In the genomic region with DNA sequence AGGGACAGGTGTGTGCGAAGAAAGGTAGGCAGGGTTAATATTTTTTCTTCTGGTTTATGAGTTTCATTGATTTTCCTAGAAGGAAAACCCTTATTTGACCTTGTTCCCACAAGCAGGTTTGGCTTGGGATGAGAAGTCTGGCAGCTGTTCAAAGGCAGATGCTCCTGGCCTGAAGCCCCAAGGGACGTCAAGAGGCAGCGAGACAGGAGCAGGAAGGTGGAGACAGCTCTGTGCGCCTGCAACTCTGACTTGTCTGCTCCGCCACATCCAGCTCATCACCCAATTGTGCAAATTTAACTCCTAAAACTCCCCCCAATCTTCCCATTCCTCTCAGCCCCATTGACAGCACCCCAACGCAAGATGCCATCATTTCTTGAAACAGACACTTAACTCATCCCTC, we compare ENCODE assay signal across 25 cellular contexts.
A peak's percentile ranks its signal among the peaks of the same experiment; 100 is the strongest.
DNase-seq lines count a peak whose midpoint lies in the region; ATAC-seq and TF ChIP-seq lines count a peak whose summit lies in the region.
"Had no signal": no experiment of that assay in that cellular context is flagged by ENCODE, and none has a peak within 500 bp of the region (broad histone marks: within the 10 kb centered on the region; RNA-seq: fewer than 3 reads in every experiment).

No MANE protein-coding gene starts in this region.

- DNase-seq in LNCaP clone FGC (ENCODE audit: low read depth) (peak; percentile 45), NCI-H2171 (lab: John Stamatoyannopoulos, UW) (peak; percentile 86), tibial artery (no peak), midbrain (lab: John Stamatoyannopoulos, UW) (no peak), AG20443 (ENCODE audit: low spot score) (no peak)
- DNase-seq: activated B cell treated with CpG ODN at 0.5 μM for 24 hours; activated CD4-positive, alpha-beta T cell treated with anti-CD3 and anti-CD28 coated beads, Interleukin-2, amount 50 U/mL, for 4 hours; activated naive CD4-positive, alpha-beta T cell treated with anti-CD3 and anti-CD28 coated beads, Interleukin-2, amount 50 U/mL, for 16 hours; anterior cingulate cortex; CD4-positive, alpha-beta T cell; DMS 273 treated with DMSO at 0.1 percent for 48 hours; hippocampal formation; IMR-90; mucosa of descending colon; NCI-H146; NCI-H69; sigmoid colon had no signal

- no peak overlapping the region for H3K9ac ChIP-seq in BLaER1 treated with 17β-estradiol and CSF1 and Interleukin-3, amounts not matched to agents 10 nM and 100 nM
- H3K9ac ChIP-seq: neural progenitor cell had no signal

- H3K4me3 ChIP-seq in BLaER1 treated with 17β-estradiol and CSF1 and Interleukin-3, amounts not matched to agents 10 nM and 100 nM, result no peak overlapping the region
- H3K4me3 ChIP-seq in LNCaP clone FGC (ENCODE audit: low read depth, low read length), result no peak overlapping the region
- no peak overlapping the region for H3K4me3 ChIP-seq in tibial artery
- H3K4me3 ChIP-seq: cardiac muscle cell, coronary artery, mucosa of descending colon, neural progenitor cell, sigmoid colon had no signal

- H4K20me1 ChIP-seq in BLaER1 treated with 17β-estradiol and CSF1 and Interleukin-3, amounts not matched to agents 10 nM and 100 nM, result no peaks in the 10 kb centered on the region

- H3K27me3 ChIP-seq in BLaER1 treated with 17β-estradiol and CSF1 and Interleukin-3, amounts not matched to agents 10 nM and 100 nM, result no peaks in the 10 kb centered on the region
- H3K27me3 ChIP-seq in tibial artery, result peaks cover 0 to 3% of the 10 kb centered on the region in 2 donors
- H3K27me3 ChIP-seq: cardiac muscle cell, neural progenitor cell, sigmoid colon had no signal

- H3K4me1 Mint-ChIP-seq in activated T-helper 17 cell treated with anti-CD3 and anti-CD28 coated beads, Interleukin-2, amount 50 U/mL, for 72 hours, result peaks cover 8% of the 10 kb centered on the region
- H3K4me1 Mint-ChIP-seq: activated B cell treated with CpG ODN at 0.5 μM for 24 hours had no signal

- H3K27me3 Mint-ChIP-seq in activated T-helper 17 cell treated with anti-CD3 and anti-CD28 coated beads, Interleukin-2, amount 50 U/mL, for 72 hours, result peaks cover 16% of the 10 kb centered on the region

- H3K4me1 ChIP-seq in BLaER1 treated with 17β-estradiol and CSF1 and Interleukin-3, amounts not matched to agents 10 nM and 100 nM, result peaks cover 0 to 12% (median 10%) of the 10 kb centered on the region in 10 experiments; a peak in 14 of 20 replicates
- H3K4me1 ChIP-seq in tibial artery, result no peaks in the 10 kb centered on the region
- H3K4me1 ChIP-seq: neural progenitor cell had no signal

- no peaks in the 10 kb centered on the region for H3K36me3 ChIP-seq in BLaER1 treated with 17β-estradiol and CSF1 and Interleukin-3, amounts not matched to agents 10 nM and 100 nM
- H3K36me3 ChIP-seq in tibial artery, result no peaks in the 10 kb centered on the region
- H3K36me3 ChIP-seq: cardiac muscle cell, neural progenitor cell, sigmoid colon had no signal

- no peak overlapping the region for H3K27ac ChIP-seq in BLaER1 treated with 17β-estradiol and CSF1 and Interleukin-3, amounts not matched to agents 10 nM and 100 nM
- H3K27ac ChIP-seq in tibial artery, result no peak overlapping the region
- H3K27ac ChIP-seq: cardiac muscle cell, coronary artery, neural progenitor cell, sigmoid colon had no signal

- TF ChIP-seq CTCF in LNCaP clone FGC (IDR thresholded peaks at IDR 0.05; ENCODE audit: control insufficient read depth, extremely low read depth, insufficient read depth) (no peak), tibial artery (IDR thresholded peaks at IDR 0.05) (no peak)

- intact Hi-C loops in tibial artery (cut with DNase I; ENCODE audit: low total_unique reads), result no loop called here

- peak overlapping the region in 7 of 11 experiments; percentile 2 to 49 (median 39); a peak in 10 of 22 replicates for H3K4me2 ChIP-seq in BLaER1 treated with 17β-estradiol and CSF1 and Interleukin-3, amounts not matched to agents 10 nM and 100 nM
- H3K4me2 ChIP-seq: neural progenitor cell had no signal

- no peak for ATAC-seq in activated T-helper 17 cell treated with anti-CD3 and anti-CD28 coated beads, Interleukin-2, amount 50 U/mL, for 72 hours (replicated peaks)
- ATAC-seq: esophagus mucosa, mucosa of descending colon had no signal

- H3K9me3 Mint-ChIP-seq in activated T-helper 17 cell treated with anti-CD3 and anti-CD28 coated beads, Interleukin-2, amount 50 U/mL, for 72 hours, result peaks cover 3% of the 10 kb centered on the region
- H3K9me3 Mint-ChIP-seq: activated T-helper 1 cell treated with anti-CD3 and anti-CD28 coated beads, Interleukin-12 subunit alpha, Interleukin-12 subunit beta, Interleukin-2, Interleukin-4 antibody, amounts not matched to agents 30 ng/mL and 10 ng/mL and 1 ng/mL, durations not matched to agents 14 hours and 24 hours and 36 hours; CD4-positive, alpha-beta T cell; neural progenitor cell; stimulated activated naive CD8-positive, alpha-beta T cell treated with anti-CD3 and anti-CD28 coated beads, Interleukin-15, Interleukin-2, amounts not matched to agents 100 ng/mL and 50 ng/mL, for 24 hours had no signal

- H3K4me3 Mint-ChIP-seq in activated T-helper 17 cell treated with anti-CD3 and anti-CD28 coated beads, Interleukin-2, amount 50 U/mL, for 72 hours, result peak overlapping the region; percentile 52
- H3K4me3 Mint-ChIP-seq: activated B cell treated with CpG ODN at 0.5 μM for 24 hours; activated T-helper 1 cell treated with anti-CD3 and anti-CD28 coated beads, Interleukin-12 subunit alpha, Interleukin-12 subunit beta, Interleukin-2, Interleukin-4 antibody, amounts not matched to agents 30 ng/mL and 10 ng/mL and 1 ng/mL, durations not matched to agents 14 hours and 24 hours and 36 hours; CD4-positive, alpha-beta T cell; neural progenitor cell; stimulated activated naive CD8-positive, alpha-beta T cell treated with anti-CD3 and anti-CD28 coated beads, Interleukin-15, Interleukin-2, amounts not matched to agents 100 ng/mL and 50 ng/mL, for 24 hours had no signal

- H3K36me3 Mint-ChIP-seq in activated T-helper 17 cell treated with anti-CD3 and anti-CD28 coated beads, Interleukin-2, amount 50 U/mL, for 72 hours (ENCODE audit: low read depth), result no peaks in the 10 kb centered on the region
- H3K36me3 Mint-ChIP-seq: neural progenitor cell had no signal

- H3K9me3 ChIP-seq in BLaER1 treated with 17β-estradiol and CSF1 and Interleukin-3, amounts not matched to agents 10 nM and 100 nM (replicated peaks in 1 of 11), result no peaks in the 10 kb centered on the region
- no peaks in the 10 kb centered on the region for H3K9me3 ChIP-seq in tibial artery
- H3K9me3 ChIP-seq: mucosa of descending colon, sigmoid colon had no signal

- H3K27ac Mint-ChIP-seq in activated T-helper 17 cell treated with anti-CD3 and anti-CD28 coated beads, Interleukin-2, amount 50 U/mL, for 72 hours, result no peak overlapping the region
- H3K27ac Mint-ChIP-seq: activated B cell treated with CpG ODN at 0.5 μM for 24 hours; activated T-helper 1 cell treated with anti-CD3 and anti-CD28 coated beads, Interleukin-12 subunit alpha, Interleukin-12 subunit beta, Interleukin-2, Interleukin-4 antibody, amounts not matched to agents 30 ng/mL and 10 ng/mL and 1 ng/mL, durations not matched to agents 14 hours and 24 hours and 36 hours; neural progenitor cell; stimulated activated naive CD8-positive, alpha-beta T cell treated with anti-CD3 and anti-CD28 coated beads, Interleukin-15, Interleukin-2, amounts not matched to agents 100 ng/mL and 50 ng/mL, for 24 hours had no signal

Comparison
In these comparisons a context has a peak if more than half of its experiments do, and no peak if none do; other contexts are left out.
1. DNase-seq: peak in LNCaP clone FGC (single experiment) and NCI-H2171 (single experiment); none in tibial artery (0 of 2), midbrain (single experiment) and AG20443 (single experiment).